Comparison of ENCODE assay signal across 14 cellular contexts in the genomic region with DNA sequence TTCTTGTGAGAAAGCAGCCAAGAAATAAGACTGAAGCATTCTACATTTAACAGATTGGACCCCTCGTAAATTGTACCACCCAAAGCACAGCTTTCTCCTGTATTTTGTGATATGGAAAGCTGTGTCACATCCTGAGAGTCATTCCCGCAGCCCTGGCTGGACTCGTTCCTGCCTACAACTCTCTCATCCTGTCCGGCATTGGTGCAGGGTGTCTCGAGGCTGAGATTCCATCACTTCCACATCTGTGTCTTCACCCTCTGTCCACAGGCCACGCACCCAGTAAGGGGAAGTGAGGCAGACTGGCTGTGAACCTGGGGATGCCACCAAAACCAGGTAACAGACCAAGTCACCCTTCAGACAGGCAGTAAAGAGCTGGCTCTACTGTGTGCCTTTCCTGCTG.
"Had no signal": no experiment of that assay in that cellular context is flagged by ENCODE, and none has a peak within 500 bp of the region (broad histone marks: within the 10 kb centered on the region; RNA-seq: fewer than 3 reads in every experiment).

No MANE protein-coding gene starts in this region.

- ATAC-seq: mucosa of descending colon; stimulated activated naive CD8-positive, alpha-beta T cell treated with anti-CD3 and anti-CD28 coated beads, Interleukin-15, amount 100 ng/mL, for 72 hours had no signal

- H3K27me3 Mint-ChIP-seq: stimulated activated naive CD8-positive, alpha-beta T cell treated with anti-CD3 and anti-CD28 coated beads, Interleukin-15, amount 100 ng/mL, for 72 hours had no signal

- H3K36me3 Mint-ChIP-seq: naive B cell had no signal

- H3K9me3 Mint-ChIP-seq: activated naive CD4-positive, alpha-beta T cell treated with anti-CD3 and anti-CD28 coated beads for 36 hours; immature natural killer cell had no signal

- FAIRE-seq: astrocyte, TTC549 had no signal

- H3K4me3 Mint-ChIP-seq: activated naive CD4-positive, alpha-beta T cell treated with anti-CD3 and anti-CD28 coated beads for 36 hours; immature natural killer cell; stimulated activated naive CD8-positive, alpha-beta T cell treated with anti-CD3 and anti-CD28 coated beads, Interleukin-15, amount 100 ng/mL, for 72 hours had no signal

- H3K27ac Mint-ChIP-seq: immature natural killer cell had no signal

- DNase-seq: activated CD4-positive, alpha-beta T cell treated with anti-CD3 and anti-CD28 coated beads for 4 hours; activated naive CD4-positive, alpha-beta T cell treated with anti-CD3 and anti-CD28 coated beads for 36 hours; cortex of kidney; effector CD8-positive, alpha-beta T cell; immature natural killer cell; kidney glomerular epithelial cell; mesenchymal stem cell; mucosa of descending colon; naive B cell; retina; stimulated activated naive CD8-positive, alpha-beta T cell treated with anti-CD3 and anti-CD28 coated beads, Interleukin-15, amount 100 ng/mL, for 72 hours; trophoblast cell had no signal
